Comparison of ENCODE assay signal across 9 cellular contexts in genomic region chr11:1382429-1382828, GRCh38. TPM values are rescaled to one million over a fixed set of nuclear protein-coding genes. Genes with fewer than 3 reads are reported as not detected.
DNase-seq lines count a peak whose midpoint lies in the region; ATAC-seq and TF ChIP-seq lines count a peak whose summit lies in the region.
"Had no signal": no experiment of that assay in that cellular context is flagged by ENCODE, and none has a peak within 500 bp of the region (broad histone marks: within the 10 kb centered on the region; RNA-seq: fewer than 3 reads in every experiment).

No MANE protein-coding gene starts in this region.

- no peaks in the 10 kb centered on the region for H3K36me3 ChIP-seq in iPS-20b (ENCODE audit: insufficient read depth, low read depth, low read length)

- peak overlapping the region; percentile 69; the same call in 1 of the 2 replicates for H3K4me3 ChIP-seq in iPS-20b (ENCODE audit: low read length)

- H3K4me3 Mint-ChIP-seq in activated B cell treated with CpG ODN at 0.5 μM for 24 hours, result peak overlapping the region; percentile 85

- no peaks in the 10 kb centered on the region for H3K4me1 ChIP-seq in iPS-20b (ENCODE audit: insufficient read depth, low read length)

- peaks cover 4% of the 10 kb centered on the region for H3K9me3 Mint-ChIP-seq in activated B cell treated with CpG ODN at 0.5 μM for 24 hours

- TF ChIP-seq CTCF in activated B cell treated with CpG ODN at 0.5 μM for 24 hours (IDR thresholded peaks at IDR 0.05), result no peak

- CTCF ChIA-PET in activated B cell treated with CpG ODN at 0.5 μM for 24 hours (lab: Charles Lee), result no interaction called here

- POLR2A ChIA-PET in activated B cell treated with CpG ODN at 0.5 μM for 24 hours (lab: Charles Lee), result interaction anchor here (1.4 to 2.5 kb wide), 2 partner anchors 39 to 72 kb away, joined by 4 to 29 read pairs; partner anchors contain the start of gene TOLLIP

- H3K27ac ChIP-seq in iPS-20b (ENCODE audit: low read length) (no peak overlapping the region), temporal lobe (ENCODE audit: low read depth, low read length) (peak overlapping the region; percentile 33)

- no peaks in the 10 kb centered on the region for H3K36me3 Mint-ChIP-seq in activated B cell treated with CpG ODN at 0.5 μM for 24 hours (ENCODE audit: low read depth)

- DNase-seq in activated T-cell treated with anti-CD3 and anti-CD28 coated beads, Interleukin-2, amount 50 U/mL, for 1 hour, result peak; percentile 37
- no peak for DNase-seq in activated T-cell treated with anti-CD3 and anti-CD28 coated beads, Interleukin-2, amount 50 U/mL, for 48 hours
- DNase-seq in activated B cell treated with CpG ODN at 0.5 μM for 24 hours, result no peak
- DNase-seq in NCI-H69 (lab: John Stamatoyannopoulos, UW), result no peak
- DNase-seq in stimulated activated CD4-positive, alpha-beta T cell treated with anti-CD3 and anti-CD28 coated beads, Interleukin-4, amount 100 ng/mL, for 1 hour, result no peak
- DNase-seq: NCI-H1417 treated with DMSO at 0.1 percent for 48 hours had no signal

- no peaks in the 10 kb centered on the region for H3K27me3 Mint-ChIP-seq in activated B cell treated with CpG ODN at 0.5 μM for 24 hours

- no peaks in the 10 kb centered on the region for H3K9me3 ChIP-seq in iPS-20b (ENCODE audit: insufficient read depth, low read depth, low read length)

- H3K27me3 ChIP-seq in iPS-20b (ENCODE audit: insufficient read depth, low read length), result peaks cover 14% of the 10 kb centered on the region

- H3K27ac Mint-ChIP-seq in activated B cell treated with CpG ODN at 0.5 μM for 24 hours, result peak overlapping the region; percentile 91

- intact Hi-C loops in activated B cell treated with CpG ODN at 0.5 μM for 24 hours (cut with micrococcal nuclease), result loop anchor here (2.0 to 10.0 kb wide), 4 partner anchors 140 to 688 kb away; partner anchors contain the start of genes DEAF1, DUSP8 and TMEM80

- ATAC-seq in activated B cell treated with CpG ODN at 0.5 μM for 24 hours (ENCODE audit: low read depth) (no peak), HG02938 (IDR thresholded peaks at IDR 0.05; ENCODE audit: unreplicated experiment) (no peak)

- no peak overlapping the region; the same call in 1 of the 2 replicates for H3K9ac ChIP-seq in iPS-20b (ENCODE audit: low read depth, low read length)

- H3K4me1 Mint-ChIP-seq in activated B cell treated with CpG ODN at 0.5 μM for 24 hours, result peaks cover 28% of the 10 kb centered on the region

RNA-seq across cellular contexts. Expression of gene BRSK2, which starts 7.3 kb away (rescaled TPM):
- total RNA-seq in activated B cell treated with CpG ODN at 0.5 μM for 24 hours, result 0.11 and 0.37 TPM in 2 replicates
- 31.7 TPM for total RNA-seq in temporal lobe

Comparison
In these comparisons a context has a peak if more than half of its experiments do, and no peak if none do; other contexts are left out.
1. RNA of gene BRSK2, which starts 7.3 kb away (total RNA-seq): 31.7 TPM in temporal lobe (single experiment); 0.11 to 0.37 TPM in activated B cell treated with CpG ODN at 0.5 μM for 24 hours; every median in the first group is over 10 times any median in the second.